ENCODE assay signal across 11 cellular contexts in genomic region chr22:35337932-35338331, GRCh38. TPM values are rescaled to one million over a fixed set of nuclear protein-coding genes. Genes with fewer than 3 reads are reported as not detected.
DNase-seq lines count a peak whose midpoint lies in the region; ATAC-seq and TF ChIP-seq lines count a peak whose summit lies in the region.
"Had no signal": no experiment of that assay in that cellular context is flagged by ENCODE, and none has a peak within 500 bp of the region (broad histone marks: within the 10 kb centered on the region; RNA-seq: fewer than 3 reads in every experiment).

No MANE protein-coding gene starts in this region.

- peak; percentile 28 for TF ChIP-seq CTCF in MM.1S (IDR thresholded peaks at IDR 0.05; ENCODE audit: low read length)
- peak; percentile 7 for TF ChIP-seq CTCF in retinal pigment epithelial cell (conservative IDR thresholded peaks at IDR 0.05; ENCODE audit: low read depth, low read length)

- DNase-seq in Right ventricle myocardium inferior (ENCODE audit: missing footprints) (peak; percentile 17), cardiac septum (ENCODE audit: low spot score) (no peak), MM.1S (no peak), dermis blood vessel endothelial cell (peak; percentile 35), retinal pigment epithelial cell (ENCODE audit: low read depth) (no peak), sciatic nerve (ENCODE audit: low spot score) (no peak), pons (ENCODE audit: low spot score) (no peak)
- DNase-seq: left lung, NCI-H510A, uterus had no signal

- no peaks in the 10 kb centered on the region for H3K36me3 ChIP-seq in MM.1S (replicated peaks; ENCODE audit: insufficient read depth, low read length)
- H3K36me3 ChIP-seq: uterus had no signal

- H3K79me2 ChIP-seq in MM.1S (ENCODE audit: low read length) = no peaks in the 10 kb centered on the region

- H3K4me2 ChIP-seq in MM.1S (ENCODE audit: low read depth, low read length) = no peak overlapping the region

- H3K9ac ChIP-seq in MM.1S (ENCODE audit: low read length) = no peak overlapping the region

- no peak overlapping the region for H3K4me3 ChIP-seq in MM.1S (ENCODE audit: low read length)
- no peak overlapping the region for H3K4me3 ChIP-seq in retinal pigment epithelial cell (ENCODE audit: low read length)
- H3K4me3 ChIP-seq: left lung, uterus had no signal

- H3K9me2 ChIP-seq in MM.1S (replicated peaks; ENCODE audit: insufficient read depth, low read length) = no peaks in the 10 kb centered on the region

- intact Hi-C loops in Right ventricle myocardium inferior (cut with DNase I) = loop anchor here (2.0 kb wide), 1 partner anchor 37 kb away; no protein-coding TSS in a partner anchor
- intact Hi-C loops in cardiac septum (cut with DNase I) = loop anchor here (10.0 kb wide), 1 partner anchor 47 kb away; the partner anchor contains the start of gene HMOX1
- intact Hi-C loops in sciatic nerve (cut with DNase I) = no loop called here

- no peaks in the 10 kb centered on the region for H3K9me3 ChIP-seq in MM.1S (replicated peaks; ENCODE audit: insufficient read depth, low read length)
- H3K9me3 ChIP-seq: left lung, uterus had no signal

- no peak overlapping the region for H2AFZ ChIP-seq in MM.1S (ENCODE audit: low read length)

- no peaks in the 10 kb centered on the region for H3F3A ChIP-seq in MM.1S (ENCODE audit: insufficient read depth, low read length)

- no peak for ATAC-seq in Right ventricle myocardium inferior
- no peak for ATAC-seq in sciatic nerve
- no peak for ATAC-seq in GM18858 (IDR thresholded peaks at IDR 0.05; ENCODE audit: unreplicated experiment)
- ATAC-seq: left lung had no signal

- no peaks in the 10 kb centered on the region for H3K27me3 ChIP-seq in MM.1S (replicated peaks; ENCODE audit: insufficient read depth, low read length)
- H3K27me3 ChIP-seq: left lung, uterus had no signal

- no peaks in the 10 kb centered on the region for H3K4me1 ChIP-seq in MM.1S (ENCODE audit: low read length)
- H3K4me1 ChIP-seq: uterus had no signal

- no peak overlapping the region for H3K27ac ChIP-seq in MM.1S (ENCODE audit: low read length)
- H3K27ac ChIP-seq: left lung, uterus had no signal

- H4K20me1 ChIP-seq in MM.1S (ENCODE audit: insufficient read depth, low read length) = no peaks in the 10 kb centered on the region

RNA-seq across cellular contexts. Expression of gene TOM1, which starts 38.2 kb away (rescaled TPM):
- total RNA-seq in Right ventricle myocardium inferior = 62.5 TPM
- 37.5 TPM for total RNA-seq in cardiac septum
- 27.8 and 31.8 TPM in 2 replicates for total RNA-seq in dermis blood vessel endothelial cell
- total RNA-seq in sciatic nerve = 48.2 TPM

RNA-seq across cellular contexts. Expression of gene HMOX1, which starts 43.0 kb away (rescaled TPM):
- total RNA-seq in Right ventricle myocardium inferior = 7.4 TPM
- total RNA-seq in cardiac septum = 17.3 TPM
- 86.4 and 114 TPM in 2 replicates for total RNA-seq in dermis blood vessel endothelial cell
- total RNA-seq in sciatic nerve = 78.5 TPM

Comparison
In these comparisons a context has a peak if more than half of its experiments do, and no peak if none do; other contexts are left out.
1. DNase-seq: peak in Right ventricle myocardium inferior (single experiment) and dermis blood vessel endothelial cell (single experiment); none in cardiac septum (single experiment), MM.1S (single experiment), retinal pigment epithelial cell (single experiment), sciatic nerve (single experiment) and pons (single experiment).